Comparison of ENCODE assay signal across 1 cellular context in genomic region chr1:41894778-41895483, GRCh38.
TF ChIP-seq lines count a peak whose summit lies in the region.

No MANE protein-coding gene starts in this region.

TF ChIP-seq in HCT116, 20 proteins besides CTCF, POLR2A, EP300 and RAD21:
- TF ChIP-seq CEBPB (IDR thresholded peaks at IDR 0.05; ENCODE audit: low read depth), result no peak
- TF ChIP-seq, protein P1, sequence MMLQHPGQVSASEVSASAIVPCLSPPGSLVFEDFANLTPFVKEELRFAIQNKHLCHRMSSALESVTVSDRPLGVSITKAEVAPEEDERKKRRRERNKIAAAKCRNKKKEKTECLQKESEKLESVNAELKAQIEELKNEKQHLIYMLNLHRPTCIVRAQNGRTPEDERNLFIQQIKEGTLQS (IDR thresholded peaks at IDR 0.05), result no peak
- TF ChIP-seq MAX (IDR thresholded peaks at IDR 0.05), result no peak
- TF ChIP-seq JUND (IDR thresholded peaks at IDR 0.05), result no peak
- no peak for TF ChIP-seq SP1 (IDR thresholded peaks at IDR 0.05; ENCODE audit: low read depth)
- TF ChIP-seq, protein P2, sequence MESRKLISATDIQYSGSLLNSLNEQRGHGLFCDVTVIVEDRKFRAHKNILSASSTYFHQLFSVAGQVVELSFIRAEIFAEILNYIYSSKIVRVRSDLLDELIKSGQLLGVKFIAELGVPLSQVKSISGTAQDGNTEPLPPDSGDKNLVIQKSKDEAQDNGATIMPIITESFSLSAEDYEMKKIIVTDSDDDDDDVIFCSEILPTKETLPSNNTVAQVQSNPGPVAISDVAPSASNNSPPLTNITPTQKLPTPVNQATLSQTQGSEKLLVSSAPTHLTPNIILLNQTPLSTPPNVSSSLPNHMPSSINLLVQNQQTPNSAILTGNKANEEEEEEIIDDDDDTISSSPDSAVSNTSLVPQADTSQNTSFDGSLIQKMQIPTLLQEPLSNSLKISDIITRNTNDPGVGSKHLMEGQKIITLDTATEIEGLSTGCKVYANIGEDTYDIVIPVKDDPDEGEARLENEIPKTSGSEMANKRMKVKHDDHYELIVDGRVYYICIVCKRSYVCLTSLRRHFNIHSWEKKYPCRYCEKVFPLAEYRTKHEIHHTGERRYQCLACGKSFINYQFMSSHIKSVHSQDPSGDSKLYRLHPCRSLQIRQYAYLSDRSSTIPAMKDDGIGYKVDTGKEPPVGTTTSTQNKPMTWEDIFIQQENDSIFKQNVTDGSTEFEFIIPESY (IDR thresholded peaks at IDR 0.05; ENCODE audit: extremely low read depth, insufficient replicate concordance, low read length), result no peak
